Comparison of ENCODE assay signal across 1 cellular context in the genomic region with DNA sequence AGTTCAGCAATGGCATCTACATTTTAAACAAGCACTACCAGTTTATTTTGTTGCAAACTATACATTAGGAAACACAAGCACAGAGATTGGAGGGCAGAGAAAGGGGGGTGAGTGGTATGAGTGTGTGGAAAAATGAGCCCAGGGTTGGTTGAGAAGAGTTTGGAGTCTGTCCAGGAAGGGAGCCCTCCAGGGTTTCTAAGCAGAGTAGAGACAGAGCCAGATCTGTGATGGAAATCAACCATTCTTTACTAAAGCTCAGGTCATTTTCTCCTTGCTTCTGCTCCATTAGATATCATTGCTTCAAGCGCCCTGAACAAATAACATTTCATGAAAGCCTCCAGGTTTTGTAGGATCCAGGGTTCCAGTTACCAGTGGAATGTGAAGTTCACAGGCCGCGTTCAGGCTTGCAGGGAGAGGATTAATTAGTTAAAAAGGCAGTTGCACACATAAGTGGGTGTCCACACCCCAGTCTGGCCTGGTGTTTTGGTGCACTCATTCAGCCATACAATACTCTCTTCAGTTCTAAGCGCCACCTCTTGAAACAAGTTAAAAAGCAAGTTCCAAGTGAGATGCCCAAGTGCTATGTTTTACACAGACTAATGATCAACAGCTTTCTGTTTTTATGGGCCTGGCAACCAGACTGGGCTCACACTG.
TF ChIP-seq lines count a peak whose summit lies in the region.

No MANE protein-coding gene starts in this region.

TF ChIP-seq in IMR-90, 13 proteins besides CTCF, POLR2A, EP300 and RAD21:
- TF ChIP-seq RCOR1 (IDR thresholded peaks at IDR 0.05; ENCODE audit: insufficient replicate concordance, low read length) (no peak), MAFK (IDR thresholded peaks at IDR 0.05; ENCODE audit: low read depth, low read length) (no peak), ELK1 (IDR thresholded peaks at IDR 0.05; ENCODE audit: borderline replicate concordance, low read depth, low read length) (no peak), NFE2L2 (IDR thresholded peaks at IDR 0.05; ENCODE audit: low read depth, low read length) (no peak), BHLHE40 (IDR thresholded peaks at IDR 0.05; ENCODE audit: low read depth, low read length) (no peak), MAZ (IDR thresholded peaks at IDR 0.05; ENCODE audit: borderline replicate concordance, low read depth, low read length) (no peak), CEBPB (IDR thresholded peaks at IDR 0.05; ENCODE audit: low read depth, low read length) (no peak), MXI1 (IDR thresholded peaks at IDR 0.05; ENCODE audit: borderline replicate concordance, low read depth, low read length) (no peak), RFX5 (IDR thresholded peaks at IDR 0.05; ENCODE audit: low read depth, low read length) (no peak), FOS (IDR thresholded peaks at IDR 0.05; ENCODE audit: low read depth, low read length) (no peak), CHD1 (IDR thresholded peaks at IDR 0.05; ENCODE audit: low read depth, low read length) (no peak), SMC3 (IDR thresholded peaks at IDR 0.05; ENCODE audit: low read depth, low read length) (no peak)
- TF ChIP-seq, protein P1, sequence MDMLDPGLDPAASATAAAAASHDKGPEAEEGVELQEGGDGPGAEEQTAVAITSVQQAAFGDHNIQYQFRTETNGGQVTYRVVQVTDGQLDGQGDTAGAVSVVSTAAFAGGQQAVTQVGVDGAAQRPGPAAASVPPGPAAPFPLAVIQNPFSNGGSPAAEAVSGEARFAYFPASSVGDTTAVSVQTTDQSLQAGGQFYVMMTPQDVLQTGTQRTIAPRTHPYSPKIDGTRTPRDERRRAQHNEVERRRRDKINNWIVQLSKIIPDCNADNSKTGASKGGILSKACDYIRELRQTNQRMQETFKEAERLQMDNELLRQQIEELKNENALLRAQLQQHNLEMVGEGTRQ (IDR thresholded peaks at IDR 0.05; ENCODE audit: low read depth, low read length), result no peak
